ENCODE assay signal across 10 cellular contexts in the genomic region with DNA sequence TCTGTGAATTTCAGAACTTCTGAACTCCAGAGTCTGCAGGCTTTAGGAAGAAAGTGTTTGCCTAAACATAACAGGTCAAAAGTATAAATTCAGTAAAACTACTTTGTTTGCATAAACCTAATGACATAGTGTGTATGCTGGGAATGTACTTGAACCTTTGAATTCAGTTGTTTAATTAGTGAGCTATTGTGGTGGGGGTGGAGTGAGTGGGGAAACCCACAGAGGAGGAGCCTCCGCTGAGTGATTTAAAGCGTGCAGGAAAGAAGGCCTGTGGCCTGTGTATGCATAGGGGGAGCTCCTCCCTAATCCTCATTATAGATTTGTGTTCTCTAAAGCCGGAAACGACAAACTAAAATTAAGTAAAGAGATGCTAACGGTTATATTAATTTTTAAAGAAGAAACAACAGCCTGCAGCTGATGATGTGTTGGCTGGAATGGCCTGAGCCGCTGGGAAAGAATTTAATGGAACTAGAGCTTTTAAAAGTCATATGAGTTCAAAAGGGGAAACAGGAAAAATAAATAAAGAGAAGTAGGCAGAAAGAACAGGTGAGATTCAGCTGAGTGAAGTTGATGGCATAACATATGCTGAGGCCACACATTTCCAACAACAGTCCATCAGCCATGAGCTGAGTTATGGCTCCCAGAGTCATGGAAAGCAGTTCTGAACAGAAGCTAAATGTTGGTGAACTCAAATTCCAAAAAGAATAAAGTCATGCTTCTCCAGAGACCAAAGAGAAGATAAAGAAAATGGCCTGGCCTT.
DNase-seq lines count a peak whose midpoint lies in the region; ATAC-seq and TF ChIP-seq lines count a peak whose summit lies in the region.
"Had no signal": no experiment of that assay in that cellular context is flagged by ENCODE, and none has a peak within 500 bp of the region (broad histone marks: within the 10 kb centered on the region; RNA-seq: fewer than 3 reads in every experiment).

No MANE protein-coding gene starts in this region.

- TF ChIP-seq CTCF in esophagus squamous epithelium (IDR thresholded peaks at IDR 0.05): no peak

- no peaks in the 10 kb centered on the region for H3K4me1 Mint-ChIP-seq in stimulated activated naive CD8-positive, alpha-beta T cell treated with anti-CD3 and anti-CD28 coated beads, Interleukin-15, amount 100 ng/mL, for 72 hours

- no peaks in the 10 kb centered on the region for H3K27me3 ChIP-seq in esophagus squamous epithelium
- H3K27me3 ChIP-seq in effector memory CD4-positive, alpha-beta T cell (replicated peaks; ENCODE audit: control insufficient read depth, insufficient read depth, low read length, poor library complexity, severe bottlenecking): no peaks in the 10 kb centered on the region

- H3K9me3 Mint-ChIP-seq in stimulated activated naive CD8-positive, alpha-beta T cell treated with anti-CD3 and anti-CD28 coated beads, Interleukin-15, amount 100 ng/mL, for 72 hours: peaks cover 0 to 5% of the 10 kb centered on the region in 2 donors

- intact Hi-C loops in esophagus squamous epithelium (cut with DNase I): no loop called here

- no peak overlapping the region for H3K27ac ChIP-seq in esophagus squamous epithelium
- H3K27ac ChIP-seq in effector memory CD4-positive, alpha-beta T cell (ENCODE audit: insufficient read depth, low read length, poor library complexity, severe bottlenecking): no peak overlapping the region
- H3K27ac ChIP-seq: A549 had no signal

- ATAC-seq in stimulated activated naive CD8-positive, alpha-beta T cell treated with anti-CD3 and anti-CD28 coated beads, Interleukin-15, amount 100 ng/mL, for 72 hours: peak; percentile 55
- ATAC-seq in stimulated activated naive CD8-positive, alpha-beta T cell treated with anti-CD3 and anti-CD28 coated beads, Interleukin-15, Interleukin-2, amounts not matched to agents 100 U/mL and 50 U/mL, for 24 hours: no peak
- ATAC-seq in HG02840 (IDR thresholded peaks at IDR 0.05; ENCODE audit: low FRiP score, unreplicated experiment): peak; percentile 62
- ATAC-seq: A549 had no signal

- H3K9me3 ChIP-seq in esophagus squamous epithelium: no peaks in the 10 kb centered on the region
- H3K9me3 ChIP-seq in effector memory CD4-positive, alpha-beta T cell (ENCODE audit: control insufficient read depth, low read length): no peaks in the 10 kb centered on the region
- H3K9me3 ChIP-seq: A549 had no signal

- TF ChIP-seq POLR2A in esophagus squamous epithelium (IDR thresholded peaks at IDR 0.05): no peak

- DNase-seq in stimulated activated naive CD8-positive, alpha-beta T cell treated with anti-CD3 and anti-CD28 coated beads, Interleukin-15, amount 100 ng/mL, for 72 hours: no peak
- DNase-seq in stimulated activated naive CD8-positive, alpha-beta T cell treated with anti-CD3 and anti-CD28 coated beads, Interleukin-15, Interleukin-2, amounts not matched to agents 100 U/mL and 50 U/mL, for 24 hours: no peak
- peak; percentile 20 for DNase-seq in HuH-7.5 (ENCODE audit: low spot score)
- no peak for DNase-seq in esophagus squamous epithelium (lab: John Stamatoyannopoulos, UW)
- no peak for DNase-seq in epidermal melanocyte (ENCODE audit: insufficient read length, low spot score)
- no peak for DNase-seq in COR-L47 (lab: John Stamatoyannopoulos, UW)
- DNase-seq in effector memory CD4-positive, alpha-beta T cell: no peak
- DNase-seq: nucleus accumbens had no signal

- H3K4me3 ChIP-seq in esophagus squamous epithelium: no peak overlapping the region
- no peak overlapping the region for H3K4me3 ChIP-seq in effector memory CD4-positive, alpha-beta T cell (ENCODE audit: insufficient read depth, low read depth, low read length, poor library complexity, severe bottlenecking)
- H3K4me3 ChIP-seq: A549 had no signal

- H3K4me1 ChIP-seq in esophagus squamous epithelium: no peaks in the 10 kb centered on the region
- no peaks in the 10 kb centered on the region for H3K4me1 ChIP-seq in effector memory CD4-positive, alpha-beta T cell (ENCODE audit: control insufficient read depth, insufficient read depth, low read length, poor library complexity, severe bottlenecking)
- H3K4me1 ChIP-seq: A549 had no signal

- H3K27me3 Mint-ChIP-seq in stimulated activated naive CD8-positive, alpha-beta T cell treated with anti-CD3 and anti-CD28 coated beads, Interleukin-15, amount 100 ng/mL, for 72 hours: no peaks in the 10 kb centered on the region

- no peaks in the 10 kb centered on the region for H3K36me3 ChIP-seq in esophagus squamous epithelium
- H3K36me3 ChIP-seq in effector memory CD4-positive, alpha-beta T cell (ENCODE audit: control insufficient read depth, insufficient read depth, low read length): no peaks in the 10 kb centered on the region

- 38 to 44% methylated on average over 6 of the region's 6 CpGs for WGBS in esophagus squamous epithelium, 2 donors

- no peak overlapping the region for H3K4me3 Mint-ChIP-seq in stimulated activated naive CD8-positive, alpha-beta T cell treated with anti-CD3 and anti-CD28 coated beads, Interleukin-15, amount 100 ng/mL, for 72 hours

- H3K27ac Mint-ChIP-seq in stimulated activated naive CD8-positive, alpha-beta T cell treated with anti-CD3 and anti-CD28 coated beads, Interleukin-15, amount 100 ng/mL, for 72 hours: no peak overlapping the region
